In the genomic region with DNA sequence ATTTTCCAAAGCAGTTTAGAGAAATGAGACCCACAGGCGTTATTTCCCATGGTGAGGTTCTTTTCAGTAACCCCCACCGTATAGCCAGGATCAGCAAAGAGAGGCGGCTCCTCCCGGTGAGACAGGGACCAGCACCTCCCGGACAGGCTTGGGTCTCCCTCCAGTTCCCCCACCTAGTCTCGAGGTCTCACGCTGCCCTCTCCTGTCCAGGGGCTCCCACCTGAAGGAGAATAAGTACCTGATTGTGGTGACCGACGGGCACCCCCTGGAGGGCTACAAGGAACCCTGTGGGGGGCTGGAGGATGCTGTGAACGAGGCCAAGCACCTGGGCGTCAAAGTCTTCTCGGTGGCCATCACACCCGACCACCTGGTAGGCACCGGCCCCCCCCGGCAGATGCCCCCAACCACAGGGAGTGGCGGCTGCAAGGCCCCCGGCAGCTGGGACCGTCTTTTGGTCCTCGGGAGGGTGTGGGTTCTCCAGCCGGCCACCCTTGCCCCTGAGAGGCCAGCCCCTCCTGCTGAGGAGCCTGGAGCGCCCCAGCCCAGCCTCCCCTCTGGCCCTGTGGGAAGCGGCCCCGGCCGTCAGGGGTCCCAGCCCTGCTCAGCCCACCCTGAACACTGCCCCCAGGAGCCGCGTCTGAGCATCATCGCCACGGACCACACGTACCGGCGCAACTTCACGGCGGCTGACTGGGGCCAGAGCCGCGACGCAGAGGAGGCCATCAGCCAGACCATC, we compare ENCODE assay signal across 18 cellular contexts. TPM values are rescaled to one million over a fixed set of nuclear protein-coding genes. Genes with fewer than 3 reads are reported as not detected.
DNase-seq lines count a peak whose midpoint lies in the region; ATAC-seq and TF ChIP-seq lines count a peak whose summit lies in the region.
"Had no signal": no experiment of that assay in that cellular context is flagged by ENCODE, and none has a peak within 500 bp of the region (broad histone marks: within the 10 kb centered on the region; RNA-seq: fewer than 3 reads in every experiment).

No MANE protein-coding gene starts in this region.

- no peak overlapping the region for H3K27ac Mint-ChIP-seq in natural killer cell treated with Interleukin-12 subunit alpha and Interleukin-12 subunit beta and Interleukin-15 and Interleukin-18, amount 100 ng/mL, for 72 hours
- H3K27ac Mint-ChIP-seq in natural killer cell = no peak overlapping the region
- no peak overlapping the region for H3K27ac Mint-ChIP-seq in activated CD4-positive, alpha-beta memory T cell treated with anti-CD3 and anti-CD28 coated beads, Interleukin-2, amount 10 ng/mL, durations not matched to agents 7 days and 5 days
- H3K27ac Mint-ChIP-seq: activated T-helper 2 cell treated with anti-CD3 and anti-CD28 coated beads, Interferon-gamma antibody, Interleukin-2, Interleukin-4, amounts not matched to agents 10 μg/mL and 5 μg/mL and 100 μg/mL, durations not matched to agents 14 hours and 24 hours and 36 hours; T-helper 17 cell had no signal

- H3K4me3 Mint-ChIP-seq in natural killer cell treated with Interleukin-12 subunit alpha and Interleukin-12 subunit beta and Interleukin-15 and Interleukin-18, amount 100 ng/mL, for 72 hours = no peak overlapping the region
- H3K4me3 Mint-ChIP-seq in natural killer cell = no peak overlapping the region
- H3K4me3 Mint-ChIP-seq in activated CD4-positive, alpha-beta memory T cell treated with anti-CD3 and anti-CD28 coated beads, Interleukin-2, amount 10 ng/mL, durations not matched to agents 7 days and 5 days = no peak overlapping the region
- H3K4me3 Mint-ChIP-seq: naive thymus-derived CD8-positive, alpha-beta T cell; T-helper 17 cell had no signal

- H3K9me3 ChIP-seq in esophagus squamous epithelium = no peaks in the 10 kb centered on the region
- H3K9me3 ChIP-seq: heart right ventricle had no signal

- H3K36me3 Mint-ChIP-seq in natural killer cell treated with Interleukin-12 subunit alpha and Interleukin-12 subunit beta and Interleukin-15 and Interleukin-18, amount 100 ng/mL, for 72 hours = no peaks in the 10 kb centered on the region
- H3K36me3 Mint-ChIP-seq in natural killer cell = no peaks in the 10 kb centered on the region
- H3K36me3 Mint-ChIP-seq in activated CD4-positive, alpha-beta memory T cell treated with anti-CD3 and anti-CD28 coated beads, Interleukin-2, amount 10 ng/mL, durations not matched to agents 7 days and 5 days (ENCODE audit: low read depth) = no peaks in the 10 kb centered on the region

- H3K9me3 Mint-ChIP-seq in natural killer cell treated with Interleukin-12 subunit alpha and Interleukin-12 subunit beta and Interleukin-15 and Interleukin-18, amount 100 ng/mL, for 72 hours = peaks cover 6% of the 10 kb centered on the region
- H3K9me3 Mint-ChIP-seq in natural killer cell = peaks cover 5 to 6% of the 10 kb centered on the region in 2 donors
- H3K9me3 Mint-ChIP-seq in activated CD4-positive, alpha-beta memory T cell treated with anti-CD3 and anti-CD28 coated beads, Interleukin-2, amount 10 ng/mL, durations not matched to agents 7 days and 5 days = no peaks in the 10 kb centered on the region
- H3K9me3 Mint-ChIP-seq: activated T-helper 2 cell treated with anti-CD3 and anti-CD28 coated beads, Interferon-gamma antibody, Interleukin-2, Interleukin-4, amounts not matched to agents 10 μg/mL and 5 μg/mL and 100 μg/mL, durations not matched to agents 14 hours and 24 hours and 36 hours; naive thymus-derived CD8-positive, alpha-beta T cell had no signal

- intact Hi-C loops in natural killer cell (cut with micrococcal nuclease) (no loop called here), esophagus squamous epithelium (cut with DNase I) (no loop called here), posterior vena cava (cut with DNase I) (no loop called here)

- H3K27me3 Mint-ChIP-seq in natural killer cell treated with Interleukin-12 subunit alpha and Interleukin-12 subunit beta and Interleukin-15 and Interleukin-18, amount 100 ng/mL, for 72 hours = peaks cover 8 to 9% of the 10 kb centered on the region in 2 donors
- H3K27me3 Mint-ChIP-seq in natural killer cell (ENCODE audit: low read depth in 2 of 2) = peaks cover 0 to 9% of the 10 kb centered on the region in 2 donors
- H3K27me3 Mint-ChIP-seq in activated CD4-positive, alpha-beta memory T cell treated with anti-CD3 and anti-CD28 coated beads, Interleukin-2, amount 10 ng/mL, durations not matched to agents 7 days and 5 days = peaks cover 2% of the 10 kb centered on the region
- H3K27me3 Mint-ChIP-seq: T-helper 17 cell had no signal

- no peak overlapping the region for H3K4me3 ChIP-seq in esophagus squamous epithelium

- no peak for TF ChIP-seq POLR2A in esophagus squamous epithelium (IDR thresholded peaks at IDR 0.05)

- ATAC-seq in natural killer cell treated with Interleukin-12 subunit alpha and Interleukin-12 subunit beta and Interleukin-15 and Interleukin-18, amount 100 ng/mL, for 72 hours = no peak
- ATAC-seq in natural killer cell = no peak
- no peak for ATAC-seq in esophagus mucosa
- ATAC-seq: heart right ventricle; naive thymus-derived CD8-positive, alpha-beta T cell; stimulated activated naive CD8-positive, alpha-beta T cell treated with anti-CD3 and anti-CD28 coated beads, Interleukin-15, Interleukin-2, amounts not matched to agents 100 U/mL and 50 U/mL, for 24 hours; T-helper 17 cell had no signal

- peaks cover 0 to 60% (median 16%) of the 10 kb centered on the region in 3 donors for H3K4me1 ChIP-seq in esophagus squamous epithelium

- CTCF ChIA-PET in activated CD4-positive, alpha-beta memory T cell treated with anti-CD3 and anti-CD28 coated beads, Interleukin-2, amount 10 ng/mL, durations not matched to agents 7 days and 5 days (lab: Charles Lee) = no interaction called here

- H3K36me3 ChIP-seq in esophagus squamous epithelium = peaks cover 0 to 49% (median 12%) of the 10 kb centered on the region in 3 donors

- H3K4me1 Mint-ChIP-seq in natural killer cell treated with Interleukin-12 subunit alpha and Interleukin-12 subunit beta and Interleukin-15 and Interleukin-18, amount 100 ng/mL, for 72 hours (ENCODE audit: low read depth in 2 of 2) = peaks cover 3 to 5% of the 10 kb centered on the region in 2 donors
- H3K4me1 Mint-ChIP-seq in natural killer cell = peaks cover 0 to 9% of the 10 kb centered on the region in 2 donors
- no peaks in the 10 kb centered on the region for H3K4me1 Mint-ChIP-seq in activated CD4-positive, alpha-beta memory T cell treated with anti-CD3 and anti-CD28 coated beads, Interleukin-2, amount 10 ng/mL, durations not matched to agents 7 days and 5 days

- POLR2A ChIA-PET in activated CD4-positive, alpha-beta memory T cell treated with anti-CD3 and anti-CD28 coated beads, Interleukin-2, amount 10 ng/mL, durations not matched to agents 7 days and 5 days (lab: Charles Lee) = no interaction called here

- no peak for TF ChIP-seq CTCF in natural killer cell (IDR thresholded peaks at IDR 0.05)
- no peak for TF ChIP-seq CTCF in esophagus squamous epithelium (IDR thresholded peaks at IDR 0.05)

- peak overlapping the region in 3 of 4 donors; percentile 74 to 89 (median 76) for H3K27ac ChIP-seq in esophagus squamous epithelium
- H3K27ac ChIP-seq: WERI-Rb-1 had no signal

- H3K27me3 ChIP-seq in esophagus squamous epithelium = peaks cover 0 to 19% (median 0%) of the 10 kb centered on the region in 4 donors

- WGBS in esophagus squamous epithelium, 2 donors = 89 to 90% methylated on average over 4 to 9 of the region's 36 CpGs

- DNase-seq in natural killer cell treated with Interleukin-12 subunit alpha and Interleukin-12 subunit beta and Interleukin-15 and Interleukin-18, amount 100 ng/mL, for 72 hours (ENCODE audit: low spot score) = peak; percentile 48
- DNase-seq in natural killer cell = no peak
- DNase-seq in esophagus squamous epithelium (lab: John Stamatoyannopoulos, UW) = no peak
- DNase-seq in posterior vena cava (ENCODE audit: low spot score) = peak; percentile 67
- DNase-seq in RKO (ENCODE audit: low spot score) = no peak
- no peak for DNase-seq in activated CD4-positive, alpha-beta memory T cell treated with anti-CD3 and anti-CD28 coated beads, Interleukin-2, amount 10 ng/mL, durations not matched to agents 7 days and 5 days
- no peak for DNase-seq in activated CD8-positive, alpha-beta memory T cell treated with anti-CD3 and anti-CD28 coated beads, Interleukin-2, amount 50 U/mL, for 4 hours
- DNase-seq: anterior cingulate cortex; cortex of kidney; NCI-H526; SIG-M5; stimulated activated naive CD8-positive, alpha-beta T cell treated with anti-CD3 and anti-CD28 coated beads, Interleukin-15, Interleukin-2, amounts not matched to agents 100 U/mL and 50 U/mL, for 24 hours had no signal

RNA-seq across cellular contexts. Expression of gene COL6A1, which starts 4.9 kb away (rescaled TPM):
- not detected for total RNA-seq in natural killer cell treated with Interleukin-12 subunit alpha and Interleukin-12 subunit beta and Interleukin-15 and Interleukin-18, amount 100 ng/mL, for 72 hours
- total RNA-seq in natural killer cell (1 to 10 TPM; 1.0 to 5.2 (median 2.5) TPM), esophagus squamous epithelium (100 to 1,000 TPM in 1 of 4 donors, 10 to 100 TPM in 3; 25.0 to 242 (median 54.9) TPM), posterior vena cava (100 to 1,000 TPM; 606 to 689 TPM), esophagus mucosa (17.8 TPM)
- total RNA-seq in activated CD4-positive, alpha-beta memory T cell treated with anti-CD3 and anti-CD28 coated beads, Interleukin-2, amount 10 ng/mL, durations not matched to agents 7 days and 5 days = under 1 TPM; 0.08 to 0.33 TPM

Comparison
In these comparisons a context has a peak if more than half of its experiments do, and no peak if none do; other contexts are left out.
1. DNase-seq: peak in natural killer cell treated with Interleukin-12 subunit alpha and Interleukin-12 subunit beta and Interleukin-15 and Interleukin-18, amount 100 ng/mL, for 72 hours (single experiment) and posterior vena cava (single experiment); none in natural killer cell (single experiment), esophagus squamous epithelium (single experiment), RKO (single experiment), activated CD4-positive, alpha-beta memory T cell treated with anti-CD3 and anti-CD28 coated beads, Interleukin-2, amount 10 ng/mL, durations not matched to agents 7 days and 5 days (single experiment) and activated CD8-positive, alpha-beta memory T cell treated with anti-CD3 and anti-CD28 coated beads, Interleukin-2, amount 50 U/mL, for 4 hours (single experiment).